In the genomic region with DNA sequence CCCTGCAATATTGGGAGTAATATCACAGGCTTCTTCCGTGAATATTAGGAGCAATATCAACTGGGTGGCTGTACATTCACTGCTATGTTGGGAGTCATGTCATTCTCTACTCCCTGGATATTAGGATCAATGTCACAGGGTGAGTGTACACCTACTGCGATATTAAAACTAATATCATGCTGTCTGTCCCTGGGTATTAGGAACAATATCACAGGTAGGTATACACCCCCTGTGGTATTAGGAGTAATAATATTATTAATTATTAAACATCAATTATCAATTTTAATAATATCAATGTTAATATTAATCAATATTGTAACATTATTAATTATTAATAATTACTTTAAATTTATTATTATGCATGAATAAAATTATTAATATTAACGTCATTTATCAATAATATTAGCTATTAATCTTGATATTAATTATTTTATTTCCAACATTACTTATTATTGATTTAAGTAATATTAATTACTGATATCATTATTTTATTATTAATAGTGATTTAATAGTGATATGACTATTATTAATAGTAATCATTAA, we compare ENCODE assay signal across 24 cellular contexts.
"Had no signal": no experiment of that assay in that cellular context is flagged by ENCODE, and none has a peak within 500 bp of the region (broad histone marks: within the 10 kb centered on the region; RNA-seq: fewer than 3 reads in every experiment).

No MANE protein-coding gene starts in this region.

- FAIRE-seq: keratinocyte had no signal

- H3K27me3 ChIP-seq: gastrocnemius medialis, right lobe of liver, suprapubic skin, transverse colon, upper lobe of right lung, uterus had no signal

- H3K9me3 ChIP-seq: gastrocnemius medialis, right lobe of liver, suprapubic skin, transverse colon, upper lobe of right lung had no signal

- H3K79me2 ChIP-seq: parathyroid adenoma had no signal

- H3K36me3 ChIP-seq: gastrocnemius medialis, right lobe of liver, suprapubic skin, transverse colon, upper lobe of right lung, uterus had no signal

- H3K4me2 ChIP-seq: smooth muscle cell had no signal

- H3K4me3 Mint-ChIP-seq: effector memory CD8-positive, alpha-beta T cell; memory B cell; natural killer cell; stimulated activated naive CD8-positive, alpha-beta T cell treated with anti-CD3 and anti-CD28 coated beads, Interleukin-15, amount 100 ng/mL, for 72 hours had no signal

- ATAC-seq: effector memory CD8-positive, alpha-beta T cell; gastrocnemius medialis; left lobe of liver; natural killer cell; right lobe of liver; upper lobe of right lung had no signal

- H3K36me3 Mint-ChIP-seq: natural killer cell had no signal

- H2AFZ ChIP-seq: parathyroid adenoma had no signal

- H3K9ac ChIP-seq: parathyroid adenoma had no signal

- H3K27me3 Mint-ChIP-seq: effector memory CD8-positive, alpha-beta T cell; memory B cell; progenitor cell of endocrine pancreas; stimulated activated naive CD8-positive, alpha-beta T cell treated with anti-CD3 and anti-CD28 coated beads, Interleukin-15, amount 100 ng/mL, for 72 hours had no signal

- H3K4me1 ChIP-seq: gastrocnemius medialis, parathyroid adenoma, right lobe of liver, suprapubic skin, transverse colon, upper lobe of right lung, uterus had no signal

- DNase-seq: cortex of kidney; effector memory CD8-positive, alpha-beta T cell; gastrocnemius medialis; head of caudate nucleus; natural killer cell; occipital lobe; right lobe of liver; stimulated activated CD4-positive, alpha-beta T cell treated with anti-CD3 and anti-CD28 coated beads, Interleukin-12 subunit alpha, Interleukin-12 subunit beta, amount 100 ng/mL, for 4 hours; stimulated activated CD4-positive, alpha-beta T cell treated with anti-CD3 and anti-CD28 coated beads, Interleukin-1b, Interleukin-23, amount 100 ng/mL, for 48 hours; stimulated activated CD4-positive, alpha-beta T cell treated with anti-CD3 and anti-CD28 coated beads, Interleukin-4, amount 100 ng/mL, for 1 hour; stimulated activated CD8-positive, alpha-beta memory T cell treated with anti-CD3 and anti-CD28 coated beads, Interleukin-4, amount 100 ng/mL, for 48 hours; stimulated activated naive CD4-positive, alpha-beta T cell; stimulated activated naive CD8-positive, alpha-beta T cell treated with anti-CD3 and anti-CD28 coated beads, Interleukin-15, amount 100 ng/mL, for 72 hours; transverse colon; upper lobe of right lung; uterus had no signal

- H3K27ac ChIP-seq: gastrocnemius medialis, parathyroid adenoma, right lobe of liver, suprapubic skin, transverse colon, upper lobe of right lung, uterus had no signal

- H3K4me1 Mint-ChIP-seq: memory B cell; natural killer cell; stimulated activated naive CD8-positive, alpha-beta T cell treated with anti-CD3 and anti-CD28 coated beads, Interleukin-15, amount 100 ng/mL, for 72 hours had no signal

- H3K4me3 ChIP-seq: gastrocnemius medialis, lung, right lobe of liver, smooth muscle cell, suprapubic skin, transverse colon, upper lobe of right lung, uterus had no signal

- H3K27ac Mint-ChIP-seq: effector memory CD8-positive, alpha-beta T cell; memory B cell; natural killer cell; progenitor cell of endocrine pancreas; stimulated activated naive CD8-positive, alpha-beta T cell treated with anti-CD3 and anti-CD28 coated beads, Interleukin-15, amount 100 ng/mL, for 72 hours had no signal
